Comparison of ENCODE assay signal across 10 cellular contexts in genomic region chr20:44068780-44069191, GRCh38.
A peak's percentile ranks its signal among the peaks of the same experiment; 100 is the strongest.
DNase-seq lines count a peak whose midpoint lies in the region; ATAC-seq lines count a peak whose summit lies in the region.
"Had no signal": no experiment of that assay in that cellular context is flagged by ENCODE, and none has a peak within 500 bp of the region (broad histone marks: within the 10 kb centered on the region; RNA-seq: fewer than 3 reads in every experiment).

No MANE protein-coding gene starts in this region.

- H3K27me3 Mint-ChIP-seq in activated CD8-positive, alpha-beta T cell treated with anti-CD3 and anti-CD28 coated beads, Interleukin-2, amount 10 ng/mL, durations not matched to agents 7 days and 5 days (ENCODE audit: low read depth), result peaks cover 18% of the 10 kb centered on the region
- H3K27me3 Mint-ChIP-seq in naive thymus-derived CD4-positive, alpha-beta T cell, result peaks cover 0 to 16% (median 0%) of the 10 kb centered on the region in 5 donors

- no peaks in the 10 kb centered on the region for H3K9me3 Mint-ChIP-seq in activated CD8-positive, alpha-beta T cell treated with anti-CD3 and anti-CD28 coated beads, Interleukin-2, amount 10 ng/mL, durations not matched to agents 7 days and 5 days (ENCODE audit: insufficient read depth)
- peaks cover 0 to 6% (median 0%) of the 10 kb centered on the region in 11 donors for H3K9me3 Mint-ChIP-seq in naive thymus-derived CD4-positive, alpha-beta T cell

- no peaks in the 10 kb centered on the region for H3K9me3 ChIP-seq in naive thymus-derived CD4-positive, alpha-beta T cell (ENCODE audit: control insufficient read depth in 2 of 3, low read length in 3 of 3)
- H3K9me3 ChIP-seq: MG63 had no signal

- ATAC-seq in HG02938 (IDR thresholded peaks at IDR 0.05; ENCODE audit: unreplicated experiment), result peak; percentile 2
- ATAC-seq in activated CD8-positive, alpha-beta T cell treated with anti-CD3 and anti-CD28 coated beads, Interleukin-2, amount 10 ng/mL, durations not matched to agents 7 days and 5 days, result peak; percentile 28
- no peak for ATAC-seq in naive thymus-derived CD4-positive, alpha-beta T cell
- ATAC-seq in GM21367 (IDR thresholded peaks at IDR 0.05; ENCODE audit: unreplicated experiment), result no peak
- no peak for ATAC-seq in GM21825 (IDR thresholded peaks at IDR 0.05; ENCODE audit: unreplicated experiment)

- no peaks in the 10 kb centered on the region for H3K27me3 ChIP-seq in naive thymus-derived CD4-positive, alpha-beta T cell (ENCODE audit: control insufficient read depth in 2 of 2, insufficient read depth in 2 of 2, low read length in 2 of 2)
- H3K27me3 ChIP-seq: MG63 had no signal

- peaks cover 31 to 71% of the 10 kb centered on the region in 2 donors for H3K4me1 ChIP-seq in naive thymus-derived CD4-positive, alpha-beta T cell (ENCODE audit: control insufficient read depth in 2 of 2, insufficient read depth in 2 of 2, low read length in 2 of 2)

- H3K27ac ChIP-seq in naive thymus-derived CD4-positive, alpha-beta T cell (ENCODE audit: low read depth, low read length), result peak overlapping the region; percentile 97

- no peak for DNase-seq in activated CD8-positive, alpha-beta T cell treated with anti-CD3 and anti-CD28 coated beads, Interleukin-2, amount 10 ng/mL, durations not matched to agents 7 days and 5 days
- DNase-seq in naive thymus-derived CD4-positive, alpha-beta T cell, result no peak
- DNase-seq in KBM-7 (no peak), SHP77 (lab: John Stamatoyannopoulos, UW) (no peak)
- DNase-seq: DMS79 treated with DMSO at 0.1 percent for 48 hours, MG63 had no signal

- H3K4me3 Mint-ChIP-seq in activated CD8-positive, alpha-beta T cell treated with anti-CD3 and anti-CD28 coated beads, Interleukin-2, amount 10 ng/mL, durations not matched to agents 7 days and 5 days, result peak overlapping the region; percentile 72
- H3K4me3 Mint-ChIP-seq in naive thymus-derived CD4-positive, alpha-beta T cell, result peak overlapping the region; percentile 70 to 93 (median 86)

- intact Hi-C loops in naive thymus-derived CD4-positive, alpha-beta T cell (cut with micrococcal nuclease), result loop anchor here (1.0 to 5.0 kb wide), 12 partner anchors 7 to 612 kb away; partner anchors contain the start of genes SRSF6 (in 2 of the 2), IFT52 (in 1 of the 2) and SERINC3 (in 1 of the 2)

- H3K36me3 Mint-ChIP-seq in activated CD8-positive, alpha-beta T cell treated with anti-CD3 and anti-CD28 coated beads, Interleukin-2, amount 10 ng/mL, durations not matched to agents 7 days and 5 days (ENCODE audit: low read depth), result peaks cover 2% of the 10 kb centered on the region
- peaks cover 0 to 8% (median 0%) of the 10 kb centered on the region in 5 donors for H3K36me3 Mint-ChIP-seq in naive thymus-derived CD4-positive, alpha-beta T cell

- H3K4me1 Mint-ChIP-seq in activated CD8-positive, alpha-beta T cell treated with anti-CD3 and anti-CD28 coated beads, Interleukin-2, amount 10 ng/mL, durations not matched to agents 7 days and 5 days (ENCODE audit: low read depth), result peaks cover 69% of the 10 kb centered on the region
- H3K4me1 Mint-ChIP-seq in naive thymus-derived CD4-positive, alpha-beta T cell, result peaks cover 38 to 90% (median 75%) of the 10 kb centered on the region in 7 donors

- peak overlapping the region; percentile 48; the same call in 1 of the 2 replicates for H3K4me3 ChIP-seq in GM08714 (ENCODE audit: low read length)
- peak overlapping the region; percentile 60 for H3K4me3 ChIP-seq in naive thymus-derived CD4-positive, alpha-beta T cell (ENCODE audit: low read length)
- H3K4me3 ChIP-seq: MG63 had no signal

- H3K27ac Mint-ChIP-seq in activated CD8-positive, alpha-beta T cell treated with anti-CD3 and anti-CD28 coated beads, Interleukin-2, amount 10 ng/mL, durations not matched to agents 7 days and 5 days, result peak overlapping the region; percentile 93
- H3K27ac Mint-ChIP-seq in naive thymus-derived CD4-positive, alpha-beta T cell, result peak overlapping the region; percentile 94 to 100 (median 99)

- CTCF ChIA-PET in activated CD8-positive, alpha-beta T cell treated with anti-CD3 and anti-CD28 coated beads, Interleukin-2, amount 10 ng/mL, durations not matched to agents 7 days and 5 days (lab: Charles Lee), result interaction anchor here (0.7 to 3.8 kb wide), 10 partner anchors 10 to 318 kb away, joined by 3 to 19 read pairs (median 8); no protein-coding TSS in a partner anchor
- CTCF ChIA-PET in naive thymus-derived CD4-positive, alpha-beta T cell (lab: Charles Lee), result interaction anchor here (0.7 to 6.1 kb wide), 6 partner anchors 10 to 318 kb away, joined by 3 to 31 read pairs (median 12); no protein-coding TSS in a partner anchor

- H3K36me3 ChIP-seq in naive thymus-derived CD4-positive, alpha-beta T cell (ENCODE audit: control insufficient read depth in 2 of 3, insufficient read depth in 3 of 3, low read length in 3 of 3), result no peaks in the 10 kb centered on the region
- H3K36me3 ChIP-seq: MG63 had no signal

- POLR2A ChIA-PET in activated CD8-positive, alpha-beta T cell treated with anti-CD3 and anti-CD28 coated beads, Interleukin-2, amount 10 ng/mL, durations not matched to agents 7 days and 5 days (lab: Charles Lee), result interaction anchor here (1.3 to 3.3 kb wide), 5 partner anchors 11 to 318 kb away, joined by 3 to 22 read pairs (median 8); no protein-coding TSS in a partner anchor
- POLR2A ChIA-PET in naive thymus-derived CD4-positive, alpha-beta T cell (lab: Charles Lee), result interaction anchor here (1.0 to 6.1 kb wide), 5 partner anchors 11 to 150 kb away, joined by 4 to 75 read pairs (median 6); no protein-coding TSS in a partner anchor

- in situ Hi-C loops in KBM-7 (cut with MboI; ENCODE audit: low pct_unique_long_range_greater_than_20kb, low sequenced_read_pairs), result no loop called here

Comparison
In these comparisons a context has a peak if more than half of its experiments do, and no peak if none do; other contexts are left out.
1. ATAC-seq: peak in HG02938 (single experiment) and activated CD8-positive, alpha-beta T cell treated with anti-CD3 and anti-CD28 coated beads, Interleukin-2, amount 10 ng/mL, durations not matched to agents 7 days and 5 days (single experiment); none in naive thymus-derived CD4-positive, alpha-beta T cell (single experiment), GM21367 (single experiment) and GM21825 (single experiment).